Comparison of ENCODE assay signal across 1 cellular context in the genomic region with DNA sequence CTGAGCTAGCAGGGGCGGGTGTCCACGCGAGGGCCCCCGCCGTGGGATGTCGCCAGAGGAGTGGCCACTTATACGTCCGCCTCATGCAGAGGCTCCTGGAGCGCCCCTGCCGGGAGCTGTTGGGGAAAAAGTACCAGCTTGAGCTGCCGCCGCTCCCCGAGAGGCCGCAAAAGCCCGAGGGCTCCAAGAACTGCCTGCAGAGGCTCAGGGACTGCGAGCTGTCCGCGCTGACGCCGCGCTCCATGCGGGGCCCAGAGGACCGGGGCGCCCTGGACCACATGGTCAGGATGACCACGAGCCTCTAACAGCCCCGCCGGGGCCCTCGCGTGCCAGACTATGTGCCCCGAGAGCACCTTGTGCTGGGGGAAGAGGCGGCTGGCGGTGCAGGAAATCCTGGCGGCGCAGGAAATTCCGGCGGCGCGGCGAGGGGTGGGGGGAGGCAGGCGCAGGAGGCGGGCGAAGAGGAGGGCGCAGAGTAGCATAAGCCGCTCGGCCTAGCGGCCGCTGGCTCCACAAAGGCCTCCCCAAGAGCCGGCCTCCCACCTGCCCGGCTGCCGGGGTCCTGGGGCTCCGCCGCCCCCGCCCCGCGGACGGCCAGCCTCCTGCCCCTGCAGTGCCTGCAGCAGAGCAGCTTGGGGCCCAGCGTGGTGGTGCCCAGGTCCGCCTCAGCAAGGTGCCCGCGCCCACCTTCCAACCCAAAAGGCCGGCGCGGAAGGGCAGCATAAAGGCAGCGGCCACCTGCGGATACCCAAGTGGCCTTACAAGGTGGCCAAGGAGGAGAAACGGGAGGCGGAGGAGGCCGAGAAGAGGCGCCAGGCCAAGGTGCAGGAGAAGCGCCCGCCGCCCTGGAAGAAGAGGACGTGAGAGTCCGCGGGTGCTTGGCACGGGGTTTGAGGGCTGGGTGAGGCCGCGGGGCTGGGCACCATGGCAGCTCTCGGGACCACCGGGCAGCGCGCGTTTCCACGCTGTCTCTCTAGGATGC.
TF ChIP-seq lines count a peak whose summit lies in the region.

No MANE protein-coding gene starts in this region.

TF ChIP-seq in SK-N-SH, 30 proteins besides CTCF, POLR2A, EP300 and RAD21 (continued from another document):
- TF ChIP-seq ELF1 (IDR thresholded peaks at IDR 0.05) (no peak), POLR2AphosphoS5 (IDR thresholded peaks at IDR 0.05; ENCODE audit: low read depth, low read length) (peak; percentile 70), YY1 (IDR thresholded peaks at IDR 0.05; ENCODE audit: low read depth) (0 out of 2 replicates have a peak, but pooled peaks have one; percentile 5), MEF2A (IDR thresholded peaks at IDR 0.05; ENCODE audit: borderline replicate concordance, low read depth) (no peak), NFIC (IDR thresholded peaks at IDR 0.05; ENCODE audit: borderline replicate concordance) (no peak)
TF ChIP-seq in SK-N-SH: peak in this region for 9.
